ENCODE assay signal across 13 cellular contexts in genomic region chr4:184845367-184846011, GRCh38. TPM values are rescaled to one million over a fixed set of nuclear protein-coding genes. Genes with fewer than 3 reads are reported as not detected.
DNase-seq lines count a peak whose midpoint lies in the region; ATAC-seq, FAIRE-seq and TF ChIP-seq lines count a peak whose summit lies in the region.
"Had no signal": no experiment of that assay in that cellular context is flagged by ENCODE, and none has a peak within 500 bp of the region (broad histone marks: within the 10 kb centered on the region; RNA-seq: fewer than 3 reads in every experiment).

No MANE protein-coding gene starts in this region.

- CTCF ChIA-PET in activated CD4-positive, alpha-beta memory T cell treated with anti-CD3 and anti-CD28 coated beads, Interleukin-2, amount 10 ng/mL, durations not matched to agents 7 days and 5 days (lab: Charles Lee): interaction anchor here (0.7 to 1.3 kb wide), 3 partner anchors 10 to 390 kb away, joined by 3 to 4 read pairs (median 3); no protein-coding TSS in a partner anchor
- CTCF ChIA-PET in activated naive CD4-positive, alpha-beta T cell treated with anti-CD3 and anti-CD28 coated beads, Interleukin-2, amount 10 ng/mL, durations not matched to agents 7 days and 5 days (lab: Charles Lee): interaction anchor here (0.9 to 1.1 kb wide), 2 partner anchors 10 to 14 kb away, joined by 3 read pairs; no protein-coding TSS in a partner anchor

- H3K9me3 ChIP-seq in astrocyte (ENCODE audit: insufficient read depth, low read depth, low read length): no peaks in the 10 kb centered on the region
- H3K9me3 ChIP-seq: ovary had no signal

- H3K4me1 Mint-ChIP-seq in astrocyte (ENCODE audit: low read depth, unreplicated experiment): peaks cover 8% of the 10 kb centered on the region
- H3K4me1 Mint-ChIP-seq in activated CD4-positive, alpha-beta memory T cell treated with anti-CD3 and anti-CD28 coated beads, Interleukin-2, amount 10 ng/mL, durations not matched to agents 7 days and 5 days: peaks cover 17% of the 10 kb centered on the region
- H3K4me1 Mint-ChIP-seq in activated naive CD4-positive, alpha-beta T cell treated with anti-CD3 and anti-CD28 coated beads, Interleukin-2, amount 10 ng/mL, durations not matched to agents 7 days and 5 days: no peaks in the 10 kb centered on the region
- H3K4me1 Mint-ChIP-seq: CD8-positive, alpha-beta memory T cell had no signal

- peak overlapping the region; percentile 16 for H3K9ac ChIP-seq in astrocyte (ENCODE audit: low read length)

- DNase-seq in AG09319 (ENCODE audit: extremely low read depth, low read depth) (peak; percentile 29), astrocyte (ENCODE audit: low read depth) (peak; percentile 71), kidney epithelial cell (ENCODE audit: low read depth) (peak; percentile 71)
- DNase-seq in activated CD4-positive, alpha-beta memory T cell treated with anti-CD3 and anti-CD28 coated beads, Interleukin-2, amount 10 ng/mL, durations not matched to agents 7 days and 5 days: no peak
- no peak for DNase-seq in activated naive CD4-positive, alpha-beta T cell treated with anti-CD3 and anti-CD28 coated beads, Interleukin-2, amount 10 ng/mL, durations not matched to agents 7 days and 5 days
- DNase-seq: CD8-positive, alpha-beta memory T cell; central memory CD4-positive, alpha-beta T cell; NCI-H510A; ovary had no signal

- peaks cover 30% of the 10 kb centered on the region for H3K27me3 Mint-ChIP-seq in astrocyte (ENCODE audit: low read depth, unreplicated experiment)
- H3K27me3 Mint-ChIP-seq in activated CD4-positive, alpha-beta memory T cell treated with anti-CD3 and anti-CD28 coated beads, Interleukin-2, amount 10 ng/mL, durations not matched to agents 7 days and 5 days: peaks cover 18% of the 10 kb centered on the region
- H3K27me3 Mint-ChIP-seq in activated naive CD4-positive, alpha-beta T cell treated with anti-CD3 and anti-CD28 coated beads, Interleukin-2, amount 10 ng/mL, durations not matched to agents 7 days and 5 days: peaks cover 52% of the 10 kb centered on the region

- H3K79me2 ChIP-seq in astrocyte (ENCODE audit: insufficient read depth, low read length): no peaks in the 10 kb centered on the region

- no peak for FAIRE-seq in astrocyte (lab: Jason Lieb, UNC)

- no peak overlapping the region for H3K4me3 ChIP-seq in astrocyte (ENCODE audit: insufficient read depth, low read depth, low read length)
- no peak overlapping the region for H3K4me3 ChIP-seq in kidney epithelial cell (ENCODE audit: low read depth, low read length)
- H3K4me3 ChIP-seq: ovary had no signal

- no peaks in the 10 kb centered on the region for H3K9me3 Mint-ChIP-seq in astrocyte (ENCODE audit: unreplicated experiment)
- no peaks in the 10 kb centered on the region for H3K9me3 Mint-ChIP-seq in activated CD4-positive, alpha-beta memory T cell treated with anti-CD3 and anti-CD28 coated beads, Interleukin-2, amount 10 ng/mL, durations not matched to agents 7 days and 5 days
- H3K9me3 Mint-ChIP-seq in activated naive CD4-positive, alpha-beta T cell treated with anti-CD3 and anti-CD28 coated beads, Interleukin-2, amount 10 ng/mL, durations not matched to agents 7 days and 5 days: no peaks in the 10 kb centered on the region
- H3K9me3 Mint-ChIP-seq: CD8-positive, alpha-beta memory T cell had no signal

- H3K27ac Mint-ChIP-seq in astrocyte (ENCODE audit: unreplicated experiment): peak overlapping the region; percentile 60
- no peak overlapping the region for H3K27ac Mint-ChIP-seq in activated CD4-positive, alpha-beta memory T cell treated with anti-CD3 and anti-CD28 coated beads, Interleukin-2, amount 10 ng/mL, durations not matched to agents 7 days and 5 days
- no peak overlapping the region for H3K27ac Mint-ChIP-seq in activated naive CD4-positive, alpha-beta T cell treated with anti-CD3 and anti-CD28 coated beads, Interleukin-2, amount 10 ng/mL, durations not matched to agents 7 days and 5 days
- H3K27ac Mint-ChIP-seq: CD8-positive, alpha-beta memory T cell had no signal

- H3K4me2 ChIP-seq in astrocyte (ENCODE audit: low read length): no peak overlapping the region

- H3K36me3 ChIP-seq in astrocyte (ENCODE audit: insufficient read depth, low read length) (no peaks in the 10 kb centered on the region), kidney epithelial cell (ENCODE audit: control insufficient read depth, insufficient read depth, low read length) (no peaks in the 10 kb centered on the region)
- H3K36me3 ChIP-seq: ovary had no signal

- ATAC-seq in HG02759 (IDR thresholded peaks at IDR 0.05; ENCODE audit: unreplicated experiment) (peak; percentile 41), HG03521 (IDR thresholded peaks at IDR 0.05; ENCODE audit: unreplicated experiment) (no peak), HG03159 (IDR thresholded peaks at IDR 0.05; ENCODE audit: unreplicated experiment) (no peak)
- ATAC-seq: HCT116 had no signal

- H2AFZ ChIP-seq in astrocyte (ENCODE audit: low read depth, low read length): no peak overlapping the region

- no peak overlapping the region for H3K4me3 Mint-ChIP-seq in astrocyte (ENCODE audit: unreplicated experiment)
- H3K4me3 Mint-ChIP-seq in activated CD4-positive, alpha-beta memory T cell treated with anti-CD3 and anti-CD28 coated beads, Interleukin-2, amount 10 ng/mL, durations not matched to agents 7 days and 5 days: no peak overlapping the region
- H3K4me3 Mint-ChIP-seq in activated naive CD4-positive, alpha-beta T cell treated with anti-CD3 and anti-CD28 coated beads, Interleukin-2, amount 10 ng/mL, durations not matched to agents 7 days and 5 days: no peak overlapping the region
- H3K4me3 Mint-ChIP-seq: CD8-positive, alpha-beta memory T cell had no signal

- H3K27ac ChIP-seq in astrocyte (ENCODE audit: low read depth, low read length): peak overlapping the region; percentile 37
- H3K27ac ChIP-seq: ovary had no signal

- H3K36me3 Mint-ChIP-seq in astrocyte (ENCODE audit: low read depth, unreplicated experiment): no peaks in the 10 kb centered on the region
- no peaks in the 10 kb centered on the region for H3K36me3 Mint-ChIP-seq in activated CD4-positive, alpha-beta memory T cell treated with anti-CD3 and anti-CD28 coated beads, Interleukin-2, amount 10 ng/mL, durations not matched to agents 7 days and 5 days (ENCODE audit: low read depth)
- no peaks in the 10 kb centered on the region for H3K36me3 Mint-ChIP-seq in activated naive CD4-positive, alpha-beta T cell treated with anti-CD3 and anti-CD28 coated beads, Interleukin-2, amount 10 ng/mL, durations not matched to agents 7 days and 5 days
- H3K36me3 Mint-ChIP-seq: CD8-positive, alpha-beta memory T cell had no signal

- peaks cover 3% of the 10 kb centered on the region for H3K4me1 ChIP-seq in astrocyte (ENCODE audit: insufficient read depth, low read length)

- POLR2A ChIA-PET in activated CD4-positive, alpha-beta memory T cell treated with anti-CD3 and anti-CD28 coated beads, Interleukin-2, amount 10 ng/mL, durations not matched to agents 7 days and 5 days (lab: Charles Lee): no interaction called here

- TF ChIP-seq CTCF in AG09319 (IDR thresholded peaks at IDR 0.05; ENCODE audit: low read depth, low read length) (no peak), astrocyte (IDR thresholded peaks at IDR 0.05; ENCODE audit: insufficient read depth, low read depth, low read length) (no peak), kidney epithelial cell (IDR thresholded peaks at IDR 0.05; ENCODE audit: insufficient read depth, low read length, poor library complexity, severe bottlenecking) (no peak)

- H4K20me1 ChIP-seq in astrocyte (ENCODE audit: insufficient read depth, low read length): no peaks in the 10 kb centered on the region

- H3K27me3 ChIP-seq in astrocyte (ENCODE audit: insufficient read depth, low read length): peaks cover 5% of the 10 kb centered on the region
- peaks cover 2% of the 10 kb centered on the region for H3K27me3 ChIP-seq in kidney epithelial cell (ENCODE audit: control insufficient read depth, insufficient read depth, low read length)
- H3K27me3 ChIP-seq: ovary had no signal

RNA-seq across cellular contexts. Expression of gene ACSL1, which starts 19.7 kb away (rescaled TPM):
- 7.0 and 8.0 TPM in 2 replicates for total RNA-seq in astrocyte
- 35.0 and 42.9 TPM in 2 replicates for total RNA-seq in kidney epithelial cell
- total RNA-seq in activated CD4-positive, alpha-beta memory T cell treated with anti-CD3 and anti-CD28 coated beads, Interleukin-2, amount 10 ng/mL, durations not matched to agents 7 days and 5 days: 10 to 100 TPM; 16.0 to 16.1 TPM

Comparison
In these comparisons a context has a peak if more than half of its experiments do, and no peak if none do; other contexts are left out.
1. DNase-seq: peak in AG09319 (single experiment), astrocyte (single experiment) and kidney epithelial cell (single experiment); none in activated CD4-positive, alpha-beta memory T cell treated with anti-CD3 and anti-CD28 coated beads, Interleukin-2, amount 10 ng/mL, durations not matched to agents 7 days and 5 days (single experiment) and activated naive CD4-positive, alpha-beta T cell treated with anti-CD3 and anti-CD28 coated beads, Interleukin-2, amount 10 ng/mL, durations not matched to agents 7 days and 5 days (single experiment).